15 cellular contexts compared by ENCODE assay signal in genomic region chr10:121990015-121990677, GRCh38. TPM values are rescaled to one million over a fixed set of nuclear protein-coding genes. Genes with fewer than 3 reads are reported as not detected.
DNase-seq lines count a peak whose midpoint lies in the region; ATAC-seq and TF ChIP-seq lines count a peak whose summit lies in the region.
"Had no signal": no experiment of that assay in that cellular context is flagged by ENCODE, and none has a peak within 500 bp of the region (broad histone marks: within the 10 kb centered on the region; RNA-seq: fewer than 3 reads in every experiment).

No MANE protein-coding gene starts in this region.

- no peaks in the 10 kb centered on the region for H3K27me3 ChIP-seq in SK-N-SH (ENCODE audit: insufficient read depth)
- no peaks in the 10 kb centered on the region for H3K27me3 ChIP-seq in right lobe of liver
- H3K27me3 ChIP-seq in thyroid gland: no peaks in the 10 kb centered on the region
- H3K27me3 ChIP-seq in WERI-Rb-1 (ENCODE audit: insufficient read depth, low read depth, severe bottlenecking): no peaks in the 10 kb centered on the region

- intact Hi-C loops in right lobe of liver (cut with DNase I) (no loop called here), thyroid gland (cut with DNase I) (no loop called here)

- H3K27ac ChIP-seq in SK-N-SH (ENCODE audit: low read depth in 2 of 2, low read length in 1 of 2) (no peak overlapping the region), right lobe of liver (peak overlapping the region in 2 of 3 donors; percentile 18 to 67), thyroid gland (peak overlapping the region; percentile 10 to 72 (median 59)), WERI-Rb-1 (no peak overlapping the region)
- H3K27ac ChIP-seq: 22Rv1 had no signal

- WGBS in SK-N-SH (ENCODE audit: low lambda C conversion rate): 63% methylated on average over 9 of the region's 9 CpGs
- WGBS in right lobe of liver (ENCODE audit: insufficient coverage, low coverage, low lambda C conversion rate, missing lambda C conversion rate): 29% methylated on average over 9 of the region's 9 CpGs
- 74 to 76% methylated on average over 9 of the region's 9 CpGs for WGBS in thyroid gland, 2 donors

- TF ChIP-seq RAD21 in SK-N-SH (IDR thresholded peaks at IDR 0.05; ENCODE audit: low read length): no peak

- H3K36me3 ChIP-seq in SK-N-SH (replicated peaks in 1 of 2; ENCODE audit: control insufficient read depth in 1 of 2, insufficient read depth in 2 of 2, low read length in 1 of 2) (no peaks in the 10 kb centered on the region), right lobe of liver (no peaks in the 10 kb centered on the region), thyroid gland (no peaks in the 10 kb centered on the region), WERI-Rb-1 (no peaks in the 10 kb centered on the region)

- H3K79me2 ChIP-seq in SK-N-SH (ENCODE audit: insufficient read depth): no peaks in the 10 kb centered on the region

- H3K4me1 ChIP-seq in SK-N-SH (ENCODE audit: control insufficient read depth in 1 of 2, insufficient read depth in 2 of 2, low read depth in 1 of 2, low read length in 1 of 2) (no peaks in the 10 kb centered on the region), right lobe of liver (peaks cover 0 to 14% (median 0%) of the 10 kb centered on the region in 4 donors), thyroid gland (peaks cover 36 to 44% of the 10 kb centered on the region in 2 donors)

- ATAC-seq in SK-N-SH treated with all-trans-retinoic acid at 6 μM for 48 hours: no peak
- peak; percentile 23 to 69 (median 47) for ATAC-seq in right lobe of liver

- no peaks in the 10 kb centered on the region for H3F3A ChIP-seq in SK-N-SH (replicated peaks; ENCODE audit: insufficient read depth)

- H4K20me1 ChIP-seq in SK-N-SH (ENCODE audit: insufficient read depth): no peaks in the 10 kb centered on the region

- POLR2A ChIA-PET in SK-N-SH (lab: Yijun Ruan, JAX): no interaction called here

- H2AFZ ChIP-seq in SK-N-SH (ENCODE audit: low read depth): no peak overlapping the region

- no peak for DNase-seq in SK-N-SH
- DNase-seq in choroid plexus epithelial cell (ENCODE audit: low read depth): peak; percentile 13
- no peak for DNase-seq in right lobe of liver
- DNase-seq in thyroid gland: peak in 1 of 2 donors; percentile 41
- no peak for DNase-seq in germinal center (ENCODE audit: low spot score)
- no peak for DNase-seq in WERI-Rb-1
- DNase-seq in inferior parietal cortex (ENCODE audit: extremely low spot score): no peak
- DNase-seq: activated CD4-positive, alpha-beta T cell treated with anti-CD3 and anti-CD28 coated beads for 4 hours; NCI-H1694; NCI-H446; occipital lobe; stimulated activated CD4-positive, alpha-beta T cell treated with anti-CD3 and anti-CD28 coated beads, Interleukin-4, amount 100 ng/mL, for 24 hours; T1000 had no signal

- TF ChIP-seq CTCF in SK-N-SH (IDR thresholded peaks at IDR 0.05) (no peak), choroid plexus epithelial cell (conservative IDR thresholded peaks at IDR 0.05; ENCODE audit: low read depth, low read length) (no peak), right lobe of liver (IDR thresholded peaks at IDR 0.05) (no peak), thyroid gland (IDR thresholded peaks at IDR 0.05) (no peak), WERI-Rb-1 (IDR thresholded peaks at IDR 0.05; ENCODE audit: low read depth, low read length) (no peak)

- no peak overlapping the region for H3K9ac ChIP-seq in SK-N-SH

- H3K9me3 ChIP-seq in SK-N-SH (no peaks in the 10 kb centered on the region), right lobe of liver (no peaks in the 10 kb centered on the region), thyroid gland (no peaks in the 10 kb centered on the region), WERI-Rb-1 (ENCODE audit: severe bottlenecking) (no peaks in the 10 kb centered on the region)

- H3K4me3 ChIP-seq in SK-N-SH (ENCODE audit: low read depth in 2 of 2, low read length in 1 of 2) (no peak overlapping the region), choroid plexus epithelial cell (ENCODE audit: low read depth, low read length) (no peak overlapping the region), right lobe of liver (peak overlapping the region in 2 of 3 donors; percentile 6 to 27), thyroid gland (replicated peaks in 1 of 3) (no peak overlapping the region), WERI-Rb-1 (ENCODE audit: low read depth, low read length) (no peak overlapping the region)

- CTCF ChIA-PET in SK-N-SH (lab: Yijun Ruan, JAX): interaction anchor here (1.4 kb wide), 1 partner anchor 15 kb away, joined by 3 read pairs; no protein-coding TSS in a partner anchor

- H3K4me2 ChIP-seq in SK-N-SH: 0 out of 2 replicates have a peak overlapping the region, but pooled peaks have one; percentile 11

- TF ChIP-seq POLR2A in right lobe of liver (IDR thresholded peaks at IDR 0.05) (no peak), thyroid gland (IDR thresholded peaks at IDR 0.05) (no peak)

- TF ChIP-seq EP300 in SK-N-SH (IDR thresholded peaks at IDR 0.05; ENCODE audit: borderline replicate concordance in 1 of 2, low read depth in 1 of 2, low read length in 1 of 2): no peak

- no peaks in the 10 kb centered on the region for H3K9me2 ChIP-seq in SK-N-SH

TF ChIP-seq in SK-N-SH, 30 proteins besides CTCF, POLR2A, EP300 and RAD21:
- TF ChIP-seq TCF12 (IDR thresholded peaks at IDR 0.05) (no peak), GABPA (IDR thresholded peaks at IDR 0.05; ENCODE audit: low read depth) (no peak), TAF1 (IDR thresholded peaks at IDR 0.05; ENCODE audit: borderline replicate concordance, low read depth, low read length) (no peak), FOSL2 (IDR thresholded peaks at IDR 0.05; ENCODE audit: borderline replicate concordance, low read depth) (no peak), ZBTB33 (IDR thresholded peaks at IDR 0.05; ENCODE audit: borderline replicate concordance, low read depth) (no peak)
TF ChIP-seq in SK-N-SH: peak in this region for 0.

TF ChIP-seq in SK-N-SH treated with all-trans-retinoic acid at 6 μM for 48 hours, 23 proteins besides CTCF, POLR2A, EP300 and RAD21:
- TF ChIP-seq CSDC2 (CRISPR knock-in tag; IDR thresholded peaks at IDR 0.05): no peak
- no peak for TF ChIP-seq BACH2 (CRISPR knock-in tag; IDR thresholded peaks at IDR 0.05; ENCODE audit: borderline replicate concordance)
- no peak for TF ChIP-seq GLIS3 (CRISPR knock-in tag; IDR thresholded peaks at IDR 0.05)
- TF ChIP-seq ZC3H10 (CRISPR knock-in tag; IDR thresholded peaks at IDR 0.05): no peak
- no peak for TF ChIP-seq ISL1 (CRISPR knock-in tag; IDR thresholded peaks at IDR 0.05)
- no peak for TF ChIP-seq ZNF8 (CRISPR knock-in tag; IDR thresholded peaks at IDR 0.05)
- no peak for TF ChIP-seq TOX (CRISPR knock-in tag; IDR thresholded peaks at IDR 0.05; ENCODE audit: borderline replicate concordance)
- TF ChIP-seq ZNF565 (CRISPR knock-in tag; conservative IDR thresholded peaks at IDR 0.05; ENCODE audit: low read depth): no peak
- no peak for TF ChIP-seq ZNF70 (CRISPR knock-in tag; IDR thresholded peaks at IDR 0.05)
- no peak for TF ChIP-seq CREB5 (CRISPR knock-in tag; IDR thresholded peaks at IDR 0.05; ENCODE audit: low read depth)
- no peak for TF ChIP-seq PPARA (CRISPR knock-in tag; IDR thresholded peaks at IDR 0.05; ENCODE audit: borderline replicate concordance)
- no peak for TF ChIP-seq ZFP3 (CRISPR knock-in tag; IDR thresholded peaks at IDR 0.05)
- TF ChIP-seq TSHZ2 (CRISPR knock-in tag; IDR thresholded peaks at IDR 0.05): no peak
- no peak for TF ChIP-seq ARNTL (CRISPR knock-in tag; IDR thresholded peaks at IDR 0.05; ENCODE audit: borderline replicate concordance, low read depth)
- no peak for TF ChIP-seq SNAI2 (CRISPR knock-in tag; IDR thresholded peaks at IDR 0.05)

RNA-seq across cellular contexts. Expression of gene TACC2, which starts 1.2 kb away (rescaled TPM):
- 5.3 and 8.8 TPM in 2 replicates for polyA plus RNA-seq in SK-N-SH (2012; rRNA removed)
- polyA plus RNA-seq in SK-N-SH (2012; cell fraction: cytosol; rRNA removed): 7.0 and 7.9 TPM in 2 replicates
- polyA plus RNA-seq in SK-N-SH (2012; cell fraction: nucleus; rRNA removed): 25.6 and 29.7 TPM in 2 replicates
- total RNA-seq in right lobe of liver (10 to 100 TPM; 16.2 to 21.1 (median 18.8) TPM), thyroid gland (100 to 1,000 TPM in 3 of 4 donors, 10 to 100 TPM in 1; 95.9 to 122 (median 114) TPM)

RNA-seq across cellular contexts. Expression of gene NSMCE4A, which starts 15.1 kb away (rescaled TPM):
- 28.5 and 35.6 TPM in 2 replicates for polyA plus RNA-seq in SK-N-SH (2012; rRNA removed)
- polyA plus RNA-seq in SK-N-SH (2012; cell fraction: cytosol; rRNA removed): 29.9 and 31.8 TPM in 2 replicates
- 96.2 and 102 TPM in 2 replicates for polyA plus RNA-seq in SK-N-SH (2012; cell fraction: nucleus; rRNA removed)
- total RNA-seq in right lobe of liver (10 to 100 TPM; 17.0 to 46.5 (median 30.6) TPM), thyroid gland (100 to 1,000 TPM in 2 of 4 donors, 10 to 100 TPM in 2; 73.1 to 133 (median 111) TPM)

Comparison
In these comparisons a context has a peak if more than half of its experiments do, and no peak if none do; other contexts are left out.
1. H3K27ac ChIP-seq: peak in right lobe of liver (2 of 3) and thyroid gland (3 of 3); none in SK-N-SH (0 of 2) and WERI-Rb-1 (single experiment).
2. H3K4me3 ChIP-seq: peak in right lobe of liver (2 of 3); none in SK-N-SH (0 of 2), choroid plexus epithelial cell (single experiment), thyroid gland (0 of 3) and WERI-Rb-1 (single experiment).
3. RNA of gene TACC2, which starts 1.2 kb away (total RNA-seq): 95.9 to 122 TPM in thyroid gland; 16.2 to 21.1 TPM in right lobe of liver; every median in the first group is over 4 times any median in the second.